In the genomic region with DNA sequence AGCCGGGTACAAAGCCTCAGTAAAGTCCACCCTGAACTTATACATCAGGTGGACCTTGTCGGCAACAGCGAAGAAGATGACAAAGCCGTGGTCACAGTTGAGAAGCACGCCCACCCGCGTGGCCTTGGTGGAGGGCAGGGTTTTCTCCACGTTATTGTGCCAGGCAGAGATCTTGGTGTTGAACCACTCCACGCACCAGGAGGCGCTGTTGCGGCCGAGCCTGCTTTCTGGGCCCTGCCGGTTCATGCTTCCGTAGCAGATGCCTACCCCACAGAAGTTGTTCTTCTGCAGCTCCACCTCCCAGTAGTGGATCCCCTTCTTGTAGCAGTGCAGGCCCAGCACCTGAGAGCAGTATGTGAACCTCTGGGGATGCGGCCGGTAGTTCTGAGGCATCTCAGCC, we compare ENCODE assay signal across 9 cellular contexts. TPM values are rescaled to one million over a fixed set of nuclear protein-coding genes. Genes with fewer than 3 reads are reported as not detected.
A peak's percentile ranks its signal among the peaks of the same experiment; 100 is the strongest.
DNase-seq lines count a peak whose midpoint lies in the region; ATAC-seq and TF ChIP-seq lines count a peak whose summit lies in the region.
"Had no signal": no experiment of that assay in that cellular context is flagged by ENCODE, and none has a peak within 500 bp of the region (broad histone marks: within the 10 kb centered on the region; RNA-seq: fewer than 3 reads in every experiment).

No MANE protein-coding gene starts in this region.

- ATAC-seq in right lobe of liver (peak; percentile 9 to 57 (median 40)), HG03378 (IDR thresholded peaks at IDR 0.05; ENCODE audit: unreplicated experiment) (no peak)

- 78% methylated on average over 4 of the region's 16 CpGs for WGBS in right lobe of liver (ENCODE audit: insufficient coverage, low coverage, low lambda C conversion rate, missing lambda C conversion rate)
- WGBS in thyroid gland, 2 donors: 82 to 86% methylated on average over 16 of the region's 16 CpGs

- H3K27ac Mint-ChIP-seq in activated T-helper 1 cell treated with anti-CD3 and anti-CD28 coated beads, Interleukin-12 subunit alpha, Interleukin-12 subunit beta, Interleukin-2, Interleukin-4 antibody, amounts not matched to agents 30 ng/mL and 10 ng/mL and 1 ng/mL, durations not matched to agents 14 hours and 24 hours and 36 hours: no peak overlapping the region

- H3K4me3 Mint-ChIP-seq in activated T-helper 1 cell treated with anti-CD3 and anti-CD28 coated beads, Interleukin-12 subunit alpha, Interleukin-12 subunit beta, Interleukin-2, Interleukin-4 antibody, amounts not matched to agents 30 ng/mL and 10 ng/mL and 1 ng/mL, durations not matched to agents 14 hours and 24 hours and 36 hours: no peak overlapping the region

- H3K4me1 ChIP-seq in right lobe of liver: peaks cover 0 to 3% (median 0%) of the 10 kb centered on the region in 4 donors
- H3K4me1 ChIP-seq in thyroid gland: no peaks in the 10 kb centered on the region
- H3K4me1 ChIP-seq: BLaER1 had no signal

- H3K4me3 ChIP-seq in right lobe of liver: no peak overlapping the region
- no peak overlapping the region for H3K4me3 ChIP-seq in thyroid gland (replicated peaks in 1 of 3)
- H3K4me3 ChIP-seq: BLaER1 had no signal

- intact Hi-C loops in activated T-helper 1 cell treated with anti-CD3 and anti-CD28 coated beads, Interleukin-12 subunit alpha, Interleukin-12 subunit beta, Interleukin-2, Interleukin-4 antibody, amounts not matched to agents 30 ng/mL and 10 ng/mL and 1 ng/mL, durations not matched to agents 14 hours and 24 hours and 36 hours (cut with micrococcal nuclease): loop anchor here (1.0 kb wide), 1 partner anchor 49 kb away; no protein-coding TSS in a partner anchor
- intact Hi-C loops in right lobe of liver (cut with DNase I): no loop called here
- intact Hi-C loops in thyroid gland (cut with DNase I): no loop called here

- H3K27ac ChIP-seq in right lobe of liver (no peak overlapping the region), thyroid gland (no peak overlapping the region)
- H3K27ac ChIP-seq: BLaER1 had no signal

- no peaks in the 10 kb centered on the region for H3K27me3 Mint-ChIP-seq in activated T-helper 1 cell treated with anti-CD3 and anti-CD28 coated beads, Interleukin-12 subunit alpha, Interleukin-12 subunit beta, Interleukin-2, Interleukin-4 antibody, amounts not matched to agents 30 ng/mL and 10 ng/mL and 1 ng/mL, durations not matched to agents 14 hours and 24 hours and 36 hours (ENCODE audit: insufficient read depth)

- TF ChIP-seq POLR2A in right lobe of liver (IDR thresholded peaks at IDR 0.05) (no peak), thyroid gland (IDR thresholded peaks at IDR 0.05) (no peak)

- H3K36me3 ChIP-seq in right lobe of liver (peaks cover 5 to 84% (median 42%) of the 10 kb centered on the region in 4 donors), thyroid gland (peaks cover 34% of the 10 kb centered on the region in 2 donors)

- H3K9me3 Mint-ChIP-seq in activated T-helper 1 cell treated with anti-CD3 and anti-CD28 coated beads, Interleukin-12 subunit alpha, Interleukin-12 subunit beta, Interleukin-2, Interleukin-4 antibody, amounts not matched to agents 30 ng/mL and 10 ng/mL and 1 ng/mL, durations not matched to agents 14 hours and 24 hours and 36 hours: peaks cover 13% of the 10 kb centered on the region

- H3K36me3 Mint-ChIP-seq in activated T-helper 1 cell treated with anti-CD3 and anti-CD28 coated beads, Interleukin-12 subunit alpha, Interleukin-12 subunit beta, Interleukin-2, Interleukin-4 antibody, amounts not matched to agents 30 ng/mL and 10 ng/mL and 1 ng/mL, durations not matched to agents 14 hours and 24 hours and 36 hours (ENCODE audit: low read depth): peaks cover 68% of the 10 kb centered on the region

- no peaks in the 10 kb centered on the region for H3K4me1 Mint-ChIP-seq in activated T-helper 1 cell treated with anti-CD3 and anti-CD28 coated beads, Interleukin-12 subunit alpha, Interleukin-12 subunit beta, Interleukin-2, Interleukin-4 antibody, amounts not matched to agents 30 ng/mL and 10 ng/mL and 1 ng/mL, durations not matched to agents 14 hours and 24 hours and 36 hours (ENCODE audit: low read depth)

- H3K9me3 ChIP-seq in right lobe of liver (peaks cover 0 to 5% (median 0%) of the 10 kb centered on the region in 4 donors), thyroid gland (no peaks in the 10 kb centered on the region)

- H3K27me3 ChIP-seq in right lobe of liver: no peaks in the 10 kb centered on the region
- no peaks in the 10 kb centered on the region for H3K27me3 ChIP-seq in thyroid gland
- H3K27me3 ChIP-seq: BLaER1 had no signal

- peak; percentile 27 to 41 (median 36) for TF ChIP-seq CTCF in right lobe of liver (IDR thresholded peaks at IDR 0.05)
- peak in 3 of 6 experiments; percentile 17 to 37 (median 31) for TF ChIP-seq CTCF in thyroid gland (IDR thresholded peaks at IDR 0.05)

- peak; percentile 22 for DNase-seq in activated T-helper 1 cell treated with Interleukin-2 at 50 U/mL for 16 hours (ENCODE audit: low read depth)
- DNase-seq in activated T-helper 1 cell treated with anti-CD3 and anti-CD28 coated beads, Interleukin-12 subunit alpha, Interleukin-12 subunit beta, Interleukin-2, Interleukin-4 antibody, amounts not matched to agents 30 ng/mL and 10 ng/mL and 1 ng/mL, durations not matched to agents 14 hours and 24 hours and 36 hours (ENCODE audit: low spot score): no peak
- DNase-seq in activated naive CD8-positive, alpha-beta T cell treated with anti-CD3 and anti-CD28 coated beads, Interleukin-2, amount 50 U/mL, for 16 hours (ENCODE audit: low read depth, low spot score): peak; percentile 37
- DNase-seq in right lobe of liver: peak in 1 of 3 donors; percentile 34
- DNase-seq in thyroid gland: peak; percentile 27 to 34
- DNase-seq in DMS114 treated with DMSO at 0.1 percent for 48 hours (lab: John Stamatoyannopoulos, UW; ENCODE audit: unreplicated experiment): no peak
- no peak for DNase-seq in NOMO-1 (lab: John Stamatoyannopoulos, UW; ENCODE audit: unreplicated experiment in 2 of 2)

RNA-seq across cellular contexts. Expression of a gene that starts 22.1 kb away (rescaled TPM):
- 86.9 and 98.2 TPM in 2 replicates for total RNA-seq in activated T-helper 1 cell treated with anti-CD3 and anti-CD28 coated beads, Interleukin-12 subunit alpha, Interleukin-12 subunit beta, Interleukin-2, Interleukin-4 antibody, amounts not matched to agents 30 ng/mL and 10 ng/mL and 1 ng/mL, durations not matched to agents 14 hours and 24 hours and 36 hours
- total RNA-seq in right lobe of liver (10 to 100 TPM; 35.6 to 60.8 (median 49.8) TPM), thyroid gland (10 to 100 TPM; 23.9 to 41.8 (median 32.7) TPM)

RNA-seq across cellular contexts. Expression of a gene that starts 57.8 kb away (rescaled TPM):
- 31.8 and 34.3 TPM in 2 replicates for total RNA-seq in activated T-helper 1 cell treated with anti-CD3 and anti-CD28 coated beads, Interleukin-12 subunit alpha, Interleukin-12 subunit beta, Interleukin-2, Interleukin-4 antibody, amounts not matched to agents 30 ng/mL and 10 ng/mL and 1 ng/mL, durations not matched to agents 14 hours and 24 hours and 36 hours
- 10 to 100 TPM in 1 of 6 experiments, 1 to 10 TPM in 5; 2.2 to 10.4 (median 3.4) TPM for total RNA-seq in right lobe of liver
- total RNA-seq in thyroid gland: 10 to 100 TPM in 3 of 4 donors, 1 to 10 TPM in 1; 7.2 to 21.7 (median 14.7) TPM

RNA-seq across cellular contexts. Expression of a gene that starts 58.0 kb away (rescaled TPM):
- 3.1 TPM in 2 replicates for total RNA-seq in activated T-helper 1 cell treated with anti-CD3 and anti-CD28 coated beads, Interleukin-12 subunit alpha, Interleukin-12 subunit beta, Interleukin-2, Interleukin-4 antibody, amounts not matched to agents 30 ng/mL and 10 ng/mL and 1 ng/mL, durations not matched to agents 14 hours and 24 hours and 36 hours
- 1 to 10 TPM in 1 of 6 experiments, under 1 TPM in 5; 0.31 to 1.1 (median 0.78) TPM for total RNA-seq in right lobe of liver
- total RNA-seq in thyroid gland: 1 to 10 TPM in 3 of 4 donors, under 1 TPM in 1; 0.24 to 1.2 (median 1.2) TPM

Comparison
In these comparisons a context has a peak if more than half of its experiments do, and no peak if none do; other contexts are left out.
1. DNase-seq: peak in activated T-helper 1 cell treated with Interleukin-2 at 50 U/mL for 16 hours (single experiment), activated naive CD8-positive, alpha-beta T cell treated with anti-CD3 and anti-CD28 coated beads, Interleukin-2, amount 50 U/mL, for 16 hours (single experiment) and thyroid gland (2 of 2); none in activated T-helper 1 cell treated with anti-CD3 and anti-CD28 coated beads, Interleukin-12 subunit alpha, Interleukin-12 subunit beta, Interleukin-2, Interleukin-4 antibody, amounts not matched to agents 30 ng/mL and 10 ng/mL and 1 ng/mL, durations not matched to agents 14 hours and 24 hours and 36 hours (single experiment), DMS114 treated with DMSO at 0.1 percent for 48 hours (single experiment) and NOMO-1 (0 of 2).